ENCODE assay signal across 1 cellular context in the genomic region with DNA sequence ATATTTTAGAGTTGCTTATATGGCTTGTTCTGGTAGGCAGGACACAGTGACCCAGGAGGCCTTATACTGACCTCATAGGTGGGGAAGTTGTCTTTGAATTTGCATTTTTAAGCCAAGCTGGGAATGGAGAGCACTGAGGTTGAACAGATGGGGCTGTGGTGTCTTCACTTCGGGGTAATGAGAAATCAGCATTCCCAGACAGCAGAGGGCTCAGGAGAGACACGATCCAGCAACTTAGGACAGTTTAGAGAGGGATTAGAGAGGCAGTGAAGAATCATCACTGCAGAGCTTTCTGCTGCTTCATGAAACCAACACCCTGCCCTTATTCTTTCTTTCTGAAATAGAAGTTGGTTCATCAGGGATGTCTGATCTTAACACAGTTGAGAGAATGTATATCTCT.
TF ChIP-seq lines count a peak whose summit lies in the region.

No MANE protein-coding gene starts in this region.

TF ChIP-seq in WTC11, 78 proteins besides CTCF, POLR2A, EP300 and RAD21 (continued from another document):
- TF ChIP-seq, protein P1, sequence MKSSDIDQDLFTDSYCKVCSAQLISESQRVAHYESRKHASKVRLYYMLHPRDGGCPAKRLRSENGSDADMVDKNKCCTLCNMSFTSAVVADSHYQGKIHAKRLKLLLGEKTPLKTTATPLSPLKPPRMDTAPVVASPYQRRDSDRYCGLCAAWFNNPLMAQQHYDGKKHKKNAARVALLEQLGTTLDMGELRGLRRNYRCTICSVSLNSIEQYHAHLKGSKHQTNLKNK (CRISPR knock-in tag; IDR thresholded peaks at IDR 0.05), result no peak
- TF ChIP-seq, protein P2, sequence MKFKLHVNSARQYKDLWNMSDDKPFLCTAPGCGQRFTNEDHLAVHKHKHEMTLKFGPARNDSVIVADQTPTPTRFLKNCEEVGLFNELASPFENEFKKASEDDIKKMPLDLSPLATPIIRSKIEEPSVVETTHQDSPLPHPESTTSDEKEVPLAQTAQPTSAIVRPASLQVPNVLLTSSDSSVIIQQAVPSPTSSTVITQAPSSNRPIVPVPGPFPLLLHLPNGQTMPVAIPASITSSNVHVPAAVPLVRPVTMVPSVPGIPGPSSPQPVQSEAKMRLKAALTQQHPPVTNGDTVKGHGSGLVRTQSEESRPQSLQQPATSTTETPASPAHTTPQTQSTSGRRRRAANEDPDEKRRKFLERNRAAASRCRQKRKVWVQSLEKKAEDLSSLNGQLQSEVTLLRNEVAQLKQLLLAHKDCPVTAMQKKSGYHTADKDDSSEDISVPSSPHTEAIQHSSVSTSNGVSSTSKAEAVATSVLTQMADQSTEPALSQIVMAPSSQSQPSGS (CRISPR knock-in tag; IDR thresholded peaks at IDR 0.05; ENCODE audit: borderline replicate concordance, low read depth), result no peak
- no peak for TF ChIP-seq FOXJ3 (CRISPR knock-in tag; IDR thresholded peaks at IDR 0.05; ENCODE audit: borderline replicate concordance)
